ENCODE assay signal across 16 cellular contexts in genomic region chr3:177439729-177440269, GRCh38.
"Had no signal": no experiment of that assay in that cellular context is flagged by ENCODE, and none has a peak within 500 bp of the region (broad histone marks: within the 10 kb centered on the region; RNA-seq: fewer than 3 reads in every experiment).

No MANE protein-coding gene starts in this region.

- ATAC-seq: activated CD4-positive, alpha-beta T cell treated with anti-CD3 and anti-CD28 coated beads for 36 hours; activated CD8-positive, alpha-beta memory T cell treated with anti-CD3 and anti-CD28 coated beads, Interleukin-2, amount 10 ng/mL, durations not matched to agents 7 days and 5 days; esophagus mucosa; left ventricle myocardium superior; sciatic nerve had no signal

- H3K9me3 ChIP-seq: prostate gland, spleen, thoracic aorta had no signal

- H3K9me3 Mint-ChIP-seq: activated CD4-positive, alpha-beta memory T cell treated with anti-CD3 and anti-CD28 coated beads for 36 hours; activated naive CD4-positive, alpha-beta T cell treated with anti-CD3 and anti-CD28 coated beads, Interleukin-2, amount 10 ng/mL, durations not matched to agents 7 days and 5 days; memory B cell; nephron progenitor cell; stimulated activated naive CD8-positive, alpha-beta T cell treated with anti-CD3 and anti-CD28 coated beads, Interleukin-15, Interleukin-2, amounts not matched to agents 100 ng/mL and 50 ng/mL, for 24 hours; T-helper 1 cell treated with Interleukin-12 subunit alpha and Interleukin-12 subunit beta and Interleukin-4 antibody, amounts not matched to agents 30 μg/mL and 1 μg/mL, for 36 hours had no signal

- H3K36me3 Mint-ChIP-seq: activated CD4-positive, alpha-beta memory T cell treated with anti-CD3 and anti-CD28 coated beads for 36 hours; activated CD8-positive, alpha-beta memory T cell treated with anti-CD3 and anti-CD28 coated beads, Interleukin-2, amount 10 ng/mL, durations not matched to agents 7 days and 5 days; activated naive CD4-positive, alpha-beta T cell treated with anti-CD3 and anti-CD28 coated beads, Interleukin-2, amount 10 ng/mL, durations not matched to agents 7 days and 5 days; memory B cell had no signal

- H3K4me1 Mint-ChIP-seq: activated CD4-positive, alpha-beta T cell treated with anti-CD3 and anti-CD28 coated beads for 36 hours; activated CD8-positive, alpha-beta memory T cell treated with anti-CD3 and anti-CD28 coated beads, Interleukin-2, amount 10 ng/mL, durations not matched to agents 7 days and 5 days; activated naive CD4-positive, alpha-beta T cell treated with anti-CD3 and anti-CD28 coated beads, Interleukin-2, amount 10 ng/mL, durations not matched to agents 7 days and 5 days had no signal

- H3K27ac ChIP-seq: prostate gland, spleen, thoracic aorta had no signal

- H3K4me1 ChIP-seq: prostate gland had no signal

- H3K27me3 ChIP-seq: spleen had no signal

- H3K36me3 ChIP-seq: prostate gland, spleen, thoracic aorta had no signal

- H3K27me3 Mint-ChIP-seq: activated CD4-positive, alpha-beta memory T cell treated with anti-CD3 and anti-CD28 coated beads for 36 hours; activated CD4-positive, alpha-beta T cell treated with anti-CD3 and anti-CD28 coated beads for 36 hours; activated CD8-positive, alpha-beta memory T cell treated with anti-CD3 and anti-CD28 coated beads, Interleukin-2, amount 10 ng/mL, durations not matched to agents 7 days and 5 days; activated naive CD4-positive, alpha-beta T cell treated with anti-CD3 and anti-CD28 coated beads, Interleukin-2, amount 10 ng/mL, durations not matched to agents 7 days and 5 days; memory B cell; stimulated activated naive CD8-positive, alpha-beta T cell treated with anti-CD3 and anti-CD28 coated beads, Interleukin-15, Interleukin-2, amounts not matched to agents 100 ng/mL and 50 ng/mL, for 24 hours had no signal

- H3K27ac Mint-ChIP-seq: activated CD4-positive, alpha-beta memory T cell treated with anti-CD3 and anti-CD28 coated beads for 36 hours; activated CD4-positive, alpha-beta T cell treated with anti-CD3 and anti-CD28 coated beads for 36 hours; activated CD8-positive, alpha-beta memory T cell treated with anti-CD3 and anti-CD28 coated beads, Interleukin-2, amount 10 ng/mL, durations not matched to agents 7 days and 5 days; activated naive CD4-positive, alpha-beta T cell treated with anti-CD3 and anti-CD28 coated beads, Interleukin-2, amount 10 ng/mL, durations not matched to agents 7 days and 5 days; memory B cell; nephron progenitor cell; stimulated activated naive CD8-positive, alpha-beta T cell treated with anti-CD3 and anti-CD28 coated beads, Interleukin-15, Interleukin-2, amounts not matched to agents 100 ng/mL and 50 ng/mL, for 24 hours; T-helper 1 cell treated with Interleukin-12 subunit alpha and Interleukin-12 subunit beta and Interleukin-4 antibody, amounts not matched to agents 30 μg/mL and 1 μg/mL, for 36 hours had no signal

- H3K4me3 ChIP-seq: prostate gland, spleen, thoracic aorta had no signal

- H3K4me3 Mint-ChIP-seq: activated CD4-positive, alpha-beta memory T cell treated with anti-CD3 and anti-CD28 coated beads for 36 hours; activated CD4-positive, alpha-beta T cell treated with anti-CD3 and anti-CD28 coated beads for 36 hours; activated CD8-positive, alpha-beta memory T cell treated with anti-CD3 and anti-CD28 coated beads, Interleukin-2, amount 10 ng/mL, durations not matched to agents 7 days and 5 days; activated naive CD4-positive, alpha-beta T cell treated with anti-CD3 and anti-CD28 coated beads, Interleukin-2, amount 10 ng/mL, durations not matched to agents 7 days and 5 days; memory B cell; nephron progenitor cell; stimulated activated naive CD8-positive, alpha-beta T cell treated with anti-CD3 and anti-CD28 coated beads, Interleukin-15, Interleukin-2, amounts not matched to agents 100 ng/mL and 50 ng/mL, for 24 hours; T-helper 1 cell treated with Interleukin-12 subunit alpha and Interleukin-12 subunit beta and Interleukin-4 antibody, amounts not matched to agents 30 μg/mL and 1 μg/mL, for 36 hours had no signal

- DNase-seq: activated CD4-positive, alpha-beta memory T cell treated with anti-CD3 and anti-CD28 coated beads for 36 hours; activated CD4-positive, alpha-beta T cell treated with anti-CD3 and anti-CD28 coated beads for 36 hours; activated CD8-positive, alpha-beta memory T cell treated with anti-CD3 and anti-CD28 coated beads, Interleukin-2, amount 10 ng/mL, durations not matched to agents 7 days and 5 days; activated naive CD4-positive, alpha-beta T cell treated with anti-CD3 and anti-CD28 coated beads, Interleukin-2, amount 10 ng/mL, durations not matched to agents 7 days and 5 days; activated T-cell treated with anti-CD3 and anti-CD28 coated beads, Interleukin-2, amount 50 U/mL, for 1 hour; kidney glomerular epithelial cell; left ventricle myocardium superior; nephron progenitor cell; spleen had no signal
